ENCODE assay signal across 19 cellular contexts in genomic region chr3:24096271-24096670, GRCh38.
DNase-seq lines count a peak whose midpoint lies in the region; ATAC-seq and TF ChIP-seq lines count a peak whose summit lies in the region.
"Had no signal": no experiment of that assay in that cellular context is flagged by ENCODE, and none has a peak within 500 bp of the region (broad histone marks: within the 10 kb centered on the region; RNA-seq: fewer than 3 reads in every experiment).

No MANE protein-coding gene starts in this region.

- CTCF ChIA-PET in HEK293 (lab: Yijun Ruan, JAX) = no interaction called here

- no peaks in the 10 kb centered on the region for H3K4me1 ChIP-seq in HEK293 (ENCODE audit: control insufficient read depth, insufficient read depth, low read length)
- peaks cover 3 to 13% of the 10 kb centered on the region in 2 donors for H3K4me1 ChIP-seq in ascending aorta
- H3K4me1 ChIP-seq in tibial artery = peaks cover 0 to 36% (median 18%) of the 10 kb centered on the region in 4 donors
- H3K4me1 ChIP-seq in effector memory CD4-positive, alpha-beta T cell (ENCODE audit: control insufficient read depth, insufficient read depth, low read length, poor library complexity, severe bottlenecking) = no peaks in the 10 kb centered on the region

- H3K27me3 ChIP-seq in ascending aorta (no peaks in the 10 kb centered on the region), tibial artery (no peaks in the 10 kb centered on the region)
- no peaks in the 10 kb centered on the region for H3K27me3 ChIP-seq in effector memory CD4-positive, alpha-beta T cell (replicated peaks; ENCODE audit: control insufficient read depth, insufficient read depth, low read length, poor library complexity, severe bottlenecking)
- H3K27me3 ChIP-seq: BLaER1 treated with 17β-estradiol and CSF1 and Interleukin-3, amounts not matched to agents 10 nM and 100 nM had no signal

- no peak for ATAC-seq in T-helper 17 cell
- ATAC-seq: CD8-positive, alpha-beta T cell; GM12878; HCT116; HepG2 had no signal

- POLR2A ChIA-PET in HEK293 (lab: Yijun Ruan, JAX) = no interaction called here

- TF ChIP-seq CTCF in HEK293 (tag by site-specific recombination; IDR thresholded peaks at IDR 0.05) = no peak
- no peak for TF ChIP-seq CTCF in ascending aorta (IDR thresholded peaks at IDR 0.05)
- no peak for TF ChIP-seq CTCF in nephron progenitor cell (IDR thresholded peaks at IDR 0.05)
- TF ChIP-seq CTCF in tibial artery (IDR thresholded peaks at IDR 0.05) = no peak

- no peak overlapping the region for H3K4me3 Mint-ChIP-seq in nephron progenitor cell
- H3K4me3 Mint-ChIP-seq in T-helper 17 cell = no peak overlapping the region
- H3K4me3 Mint-ChIP-seq: B cell; CD8-positive, alpha-beta T cell; IgD-negative memory B cell had no signal

- DNase-seq in ascending aorta (ENCODE audit: low spot score in 2 of 2) (no peak), nephron progenitor cell (no peak), tibial artery (no peak), T-helper 17 cell (no peak), NK-92 (lab: John Stamatoyannopoulos, UW; ENCODE audit: unreplicated experiment) (no peak)
- DNase-seq in effector memory CD4-positive, alpha-beta T cell = no peak
- DNase-seq: Calu3; CD8-positive, alpha-beta T cell; DMS53; DND-41; EL; GM23248 had no signal

- peak overlapping the region; percentile 88 for H3K27ac Mint-ChIP-seq in nephron progenitor cell
- no peak overlapping the region for H3K27ac Mint-ChIP-seq in T-helper 17 cell
- H3K27ac Mint-ChIP-seq: B cell; CD8-positive, alpha-beta T cell; IgD-negative memory B cell had no signal

- peaks cover 23% of the 10 kb centered on the region for H3K9me3 Mint-ChIP-seq in nephron progenitor cell

- H3K4me3 ChIP-seq in HEK293 (ENCODE audit: low read depth, low read length) = no peak overlapping the region
- H3K4me3 ChIP-seq in ascending aorta = no peak overlapping the region
- no peak overlapping the region for H3K4me3 ChIP-seq in tibial artery
- H3K4me3 ChIP-seq in effector memory CD4-positive, alpha-beta T cell (ENCODE audit: insufficient read depth, low read depth, low read length, poor library complexity, severe bottlenecking) = no peak overlapping the region
- H3K4me3 ChIP-seq: BLaER1 treated with 17β-estradiol and CSF1 and Interleukin-3, amounts not matched to agents 10 nM and 100 nM; GM12878; GM23248 had no signal

- intact Hi-C loops in ascending aorta (cut with DNase I) (no loop called here), tibial artery (cut with DNase I; ENCODE audit: low total_unique reads) (no loop called here)

- no peak overlapping the region for H3K27ac ChIP-seq in HEK293 (ENCODE audit: extremely low read depth, low read depth, low read length)
- peak overlapping the region; percentile 22 to 55 for H3K27ac ChIP-seq in ascending aorta
- H3K27ac ChIP-seq in tibial artery = peak overlapping the region; percentile 29 to 59
- no peak overlapping the region for H3K27ac ChIP-seq in effector memory CD4-positive, alpha-beta T cell (ENCODE audit: insufficient read depth, low read length, poor library complexity, severe bottlenecking)
- H3K27ac ChIP-seq: BLaER1 treated with 17β-estradiol and CSF1 and Interleukin-3, amounts not matched to agents 10 nM and 100 nM; GM23248 had no signal

- peaks cover 10% of the 10 kb centered on the region for H3K4me1 Mint-ChIP-seq in nephron progenitor cell
- H3K4me1 Mint-ChIP-seq in T-helper 17 cell = no peaks in the 10 kb centered on the region
- H3K4me1 Mint-ChIP-seq: B cell, IgD-negative memory B cell had no signal

- H3K36me3 Mint-ChIP-seq in nephron progenitor cell (ENCODE audit: low read depth) (peaks cover 9% of the 10 kb centered on the region), T-helper 17 cell (ENCODE audit: low read depth) (peaks cover 2% of the 10 kb centered on the region)
- H3K36me3 Mint-ChIP-seq: CD8-positive, alpha-beta T cell; IgD-negative memory B cell had no signal

- H3K36me3 ChIP-seq in HEK293 (ENCODE audit: control insufficient read depth in 2 of 2, insufficient read depth in 1 of 2, low read length in 2 of 2) (no peaks in the 10 kb centered on the region), ascending aorta (no peaks in the 10 kb centered on the region), tibial artery (no peaks in the 10 kb centered on the region)
- H3K36me3 ChIP-seq in effector memory CD4-positive, alpha-beta T cell (ENCODE audit: control insufficient read depth, insufficient read depth, low read length) = no peaks in the 10 kb centered on the region
- H3K36me3 ChIP-seq: BLaER1 treated with 17β-estradiol and CSF1 and Interleukin-3, amounts not matched to agents 10 nM and 100 nM had no signal

- H3K27me3 Mint-ChIP-seq in nephron progenitor cell (ENCODE audit: low read depth, poor library complexity) = no peaks in the 10 kb centered on the region
- H3K27me3 Mint-ChIP-seq in T-helper 17 cell = no peaks in the 10 kb centered on the region
- H3K27me3 Mint-ChIP-seq: IgD-negative memory B cell had no signal

- H3K9me3 ChIP-seq in HEK293 (ENCODE audit: control insufficient read depth, insufficient read depth, low read depth, low read length) (no peaks in the 10 kb centered on the region), ascending aorta (no peaks in the 10 kb centered on the region), tibial artery (no peaks in the 10 kb centered on the region), T-helper 17 cell (ENCODE audit: control insufficient read depth, low read length, poor library complexity, severe bottlenecking) (no peaks in the 10 kb centered on the region)
- no peaks in the 10 kb centered on the region for H3K9me3 ChIP-seq in effector memory CD4-positive, alpha-beta T cell (ENCODE audit: control insufficient read depth, low read length)
- H3K9me3 ChIP-seq: BLaER1 treated with 17β-estradiol and CSF1 and Interleukin-3, amounts not matched to agents 10 nM and 100 nM had no signal

TF ChIP-seq in HEK293, 187 proteins besides CTCF, POLR2A, EP300 and RAD21:
- TF ChIP-seq, protein P1, sequence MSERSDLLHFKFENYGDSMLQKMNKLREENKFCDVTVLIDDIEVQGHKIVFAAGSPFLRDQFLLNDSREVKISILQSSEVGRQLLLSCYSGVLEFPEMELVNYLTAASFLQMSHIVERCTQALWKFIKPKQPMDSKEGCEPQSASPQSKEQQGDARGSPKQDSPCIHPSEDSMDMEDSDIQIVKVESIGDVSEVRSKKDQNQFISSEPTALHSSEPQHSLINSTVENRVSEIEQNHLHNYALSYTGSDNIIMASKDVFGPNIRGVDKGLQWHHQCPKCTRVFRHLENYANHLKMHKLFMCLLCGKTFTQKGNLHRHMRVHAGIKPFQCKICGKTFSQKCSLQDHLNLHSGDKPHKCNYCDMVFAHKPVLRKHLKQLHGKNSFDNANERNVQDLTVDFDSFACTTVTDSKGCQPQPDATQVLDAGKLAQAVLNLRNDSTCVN (tag by site-specific recombination; optimal IDR thresholded peaks at IDR 0.05) = no peak
- TF ChIP-seq MZF1 (tag by site-specific recombination; IDR thresholded peaks at IDR 0.05; ENCODE audit: borderline replicate concordance) = peak; percentile 57; the same call in 1 of the 2 replicates

Comparison
In these comparisons a context has a peak if more than half of its experiments do, and no peak if none do; other contexts are left out.
1. H3K27ac ChIP-seq: peak in ascending aorta (2 of 2) and tibial artery (2 of 2); none in HEK293 (single experiment) and effector memory CD4-positive, alpha-beta T cell (single experiment).